11 cellular contexts compared by ENCODE assay signal in the genomic region with DNA sequence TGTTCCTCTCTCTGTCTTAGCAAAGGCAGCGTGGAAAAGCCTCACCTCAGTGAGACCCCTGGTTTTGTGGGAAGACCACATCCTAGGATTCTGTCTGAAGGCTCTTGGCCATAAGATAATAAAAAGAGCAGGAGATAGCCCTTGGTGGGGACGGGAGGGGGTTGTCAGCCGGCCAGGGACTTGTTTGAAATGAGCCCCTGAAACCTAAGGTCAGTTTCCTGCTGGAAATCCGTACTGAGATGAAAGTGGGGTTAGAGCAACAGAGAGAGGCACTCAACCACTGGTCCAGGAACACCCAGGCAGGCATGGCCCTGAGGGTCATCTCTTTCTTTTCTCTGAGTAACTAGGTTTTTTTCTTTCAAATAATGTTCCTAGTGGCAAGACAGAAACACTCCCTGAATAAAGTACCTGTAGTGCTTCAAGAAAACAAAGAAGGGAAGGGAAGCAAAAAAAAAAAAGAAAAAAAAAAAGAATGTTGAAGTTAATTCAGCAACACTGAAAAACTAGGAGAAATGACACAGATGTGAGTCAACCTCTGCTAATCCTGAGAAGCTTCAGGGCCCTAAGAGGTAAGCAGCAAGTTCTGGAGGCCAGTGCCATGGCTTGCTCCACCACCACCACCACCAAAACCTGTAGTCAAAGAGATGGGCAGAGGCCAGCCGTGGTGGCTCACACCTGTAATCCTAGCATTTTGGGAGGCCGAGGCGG. TPM values are rescaled to one million over a fixed set of nuclear protein-coding genes. Genes with fewer than 3 reads are reported as not detected.
DNase-seq lines count a peak whose midpoint lies in the region; TF ChIP-seq lines count a peak whose summit lies in the region.
"Had no signal": no experiment of that assay in that cellular context is flagged by ENCODE, and none has a peak within 500 bp of the region (broad histone marks: within the 10 kb centered on the region; RNA-seq: fewer than 3 reads in every experiment).

No MANE protein-coding gene starts in this region.

- POLR2A ChIA-PET in MCF 10A (lab: Yijun Ruan, JAX) = interaction anchor here (1.3 to 1.7 kb wide), 2 partner anchors 10 to 97 kb away, joined by 8 read pairs; no protein-coding TSS in a partner anchor

- DNase-seq in MCF 10A (ENCODE audit: unreplicated experiment) (peak; percentile 28), breast epithelium (ENCODE audit: low spot score in 2 of 2) (no peak), kidney tubule cell (ENCODE audit: low spot score) (peak; percentile 65), NCI-H774 (lab: John Stamatoyannopoulos, UW) (no peak), cerebellar cortex (ENCODE audit: low spot score) (no peak), occipital lobe (lab: John Stamatoyannopoulos, UW) (no peak), hippocampal formation (lab: John Stamatoyannopoulos, UW) (no peak)
- DNase-seq: activated T-cell treated with anti-CD3 and anti-CD28 coated beads, Interleukin-2, amount 50 U/mL, for 24 hours; NCI-H146; NCI-H82 had no signal

- H3K4me3 ChIP-seq in breast epithelium = no peak overlapping the region

- no TSS peak for BruUV-seq in MCF 10A (replicated peaks; lab: Mats Ljungman, UMichigan)

- H3K27ac ChIP-seq in breast epithelium = peak overlapping the region in 1 of 2 donors; percentile 16

- no peaks in the 10 kb centered on the region for H3K36me3 ChIP-seq in breast epithelium

- intact Hi-C loops in MCF 10A (cut with micrococcal nuclease) = no loop called here
- intact Hi-C loops in breast epithelium (cut with DNase I; ENCODE audit: low total_unique reads) = no loop called here

- no peak for TF ChIP-seq POLR2A in breast epithelium (IDR thresholded peaks at IDR 0.05)

- peaks cover 5 to 8% of the 10 kb centered on the region in 2 donors for H3K4me1 ChIP-seq in breast epithelium

- H3K36me3 Mint-ChIP-seq in MCF 10A (ENCODE audit: insufficient read depth, unreplicated experiment) (no peaks in the 10 kb centered on the region), brain (no peaks in the 10 kb centered on the region)

- H3K4me3 Mint-ChIP-seq in MCF 10A (ENCODE audit: unreplicated experiment) = peak overlapping the region; percentile 47
- peak overlapping the region; percentile 42 to 90 (median 69) for H3K4me3 Mint-ChIP-seq in brain
- H3K4me3 Mint-ChIP-seq: activated T-cell treated with anti-CD3 and anti-CD28 coated beads, Interleukin-2, amount 50 U/mL, for 24 hours had no signal

- no peaks in the 10 kb centered on the region for H3K9me3 Mint-ChIP-seq in MCF 10A (ENCODE audit: unreplicated experiment)
- peaks cover 0 to 6% (median 0%) of the 10 kb centered on the region in 5 experiments for H3K9me3 Mint-ChIP-seq in brain
- H3K9me3 Mint-ChIP-seq: activated T-cell treated with anti-CD3 and anti-CD28 coated beads, Interleukin-2, amount 50 U/mL, for 24 hours had no signal

- H3K27me3 Mint-ChIP-seq in MCF 10A (ENCODE audit: insufficient read depth, unreplicated experiment) = no peaks in the 10 kb centered on the region
- H3K27me3 Mint-ChIP-seq in brain = peaks cover 75% of the 10 kb centered on the region

- no peaks in the 10 kb centered on the region for H3K9me3 ChIP-seq in breast epithelium

- CTCF ChIA-PET in MCF 10A (lab: Yijun Ruan, JAX) = interaction anchor here (0.8 to 1.6 kb wide), 3 partner anchors 57 to 1093 kb away, joined by 3 to 7 read pairs (median 4); no protein-coding TSS in a partner anchor

- H3K27ac Mint-ChIP-seq in MCF 10A (ENCODE audit: low read depth, unreplicated experiment) (peak overlapping the region; percentile 75), brain (peak overlapping the region in 3 of 5 experiments; percentile 73 to 82 (median 73))
- H3K27ac Mint-ChIP-seq: activated T-cell treated with anti-CD3 and anti-CD28 coated beads, Interleukin-2, amount 50 U/mL, for 24 hours had no signal

- peaks cover 43% of the 10 kb centered on the region for H3K4me1 Mint-ChIP-seq in MCF 10A (ENCODE audit: insufficient read depth, unreplicated experiment)
- H3K4me1 Mint-ChIP-seq in brain = peaks cover 54% of the 10 kb centered on the region

- TF ChIP-seq CTCF in MCF 10A (IDR thresholded peaks at IDR 0.05; ENCODE audit: unreplicated experiment) = no peak
- TF ChIP-seq CTCF in breast epithelium (IDR thresholded peaks at IDR 0.05) = no peak
- no peak for TF ChIP-seq CTCF in brain (conservative IDR thresholded peaks at IDR 0.05)

- no peaks in the 10 kb centered on the region for H3K27me3 ChIP-seq in breast epithelium

RNA-seq across cellular contexts. Expression of a gene that starts 3.2 kb away (rescaled TPM):
- total RNA-seq in MCF 10A (2022) (100 and 101 TPM in 2 replicates), breast epithelium (100 to 1,000 TPM in 2 of 3 donors, 10 to 100 TPM in 1; 80.1 to 286 (median 181) TPM), occipital lobe (25.6 TPM)
- 18.8 TPM for polyA plus RNA-seq in brain (ENCODE audit: insufficient read depth, low read depth, low replicate concordance)

RNA-seq across cellular contexts. Expression of a gene that starts 50.6 kb away (rescaled TPM):
- not detected in 2 replicates for total RNA-seq in MCF 10A (2022)
- total RNA-seq in breast epithelium = 1 to 10 TPM in 1 of 3 donors, not detected in 2; 3.9 TPM
- polyA plus RNA-seq in brain (ENCODE audit: insufficient read depth, low read depth, low replicate concordance) = not detected
- total RNA-seq in occipital lobe = not detected

Comparison
In these comparisons a context has a peak if more than half of its experiments do, and no peak if none do; other contexts are left out.
1. DNase-seq: peak in MCF 10A (single experiment) and kidney tubule cell (single experiment); none in breast epithelium (0 of 2), NCI-H774 (single experiment), cerebellar cortex (single experiment), occipital lobe (single experiment) and hippocampal formation (0 of 2).